ENCODE assay signal across 1 cellular context in the genomic region with DNA sequence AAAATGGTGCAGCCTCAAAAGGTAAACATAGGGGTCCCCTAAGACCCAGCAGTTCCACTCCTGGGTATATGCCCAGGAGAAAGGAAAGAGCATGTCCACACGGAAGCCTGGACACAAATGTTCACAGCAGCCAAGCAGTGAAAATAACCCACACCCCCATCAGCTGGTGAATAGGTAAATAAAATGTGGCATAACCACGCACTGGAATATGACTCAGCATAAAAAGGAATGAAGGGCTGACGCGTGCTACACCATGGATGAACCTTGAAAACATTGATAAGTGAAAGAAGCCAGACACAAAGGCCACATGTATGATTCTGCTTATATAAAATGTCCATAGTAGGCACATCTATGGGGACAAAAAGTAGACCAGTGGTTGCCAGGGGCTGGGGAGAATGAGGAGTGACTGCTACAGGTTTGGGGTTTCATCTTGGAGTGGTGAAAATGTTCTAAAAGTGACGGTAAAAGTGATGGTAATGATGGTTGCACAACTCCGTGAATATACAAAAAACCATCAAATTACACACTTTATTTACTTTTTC.
TF ChIP-seq lines count a peak whose summit lies in the region.

No MANE protein-coding gene starts in this region.

TF ChIP-seq in HepG2, 621 proteins besides CTCF, POLR2A, EP300 and RAD21 (continued from another document):
- no peak for TF ChIP-seq ZNF414 (CRISPR knock-in tag; IDR thresholded peaks at IDR 0.05)
- TF ChIP-seq, protein P1, sequence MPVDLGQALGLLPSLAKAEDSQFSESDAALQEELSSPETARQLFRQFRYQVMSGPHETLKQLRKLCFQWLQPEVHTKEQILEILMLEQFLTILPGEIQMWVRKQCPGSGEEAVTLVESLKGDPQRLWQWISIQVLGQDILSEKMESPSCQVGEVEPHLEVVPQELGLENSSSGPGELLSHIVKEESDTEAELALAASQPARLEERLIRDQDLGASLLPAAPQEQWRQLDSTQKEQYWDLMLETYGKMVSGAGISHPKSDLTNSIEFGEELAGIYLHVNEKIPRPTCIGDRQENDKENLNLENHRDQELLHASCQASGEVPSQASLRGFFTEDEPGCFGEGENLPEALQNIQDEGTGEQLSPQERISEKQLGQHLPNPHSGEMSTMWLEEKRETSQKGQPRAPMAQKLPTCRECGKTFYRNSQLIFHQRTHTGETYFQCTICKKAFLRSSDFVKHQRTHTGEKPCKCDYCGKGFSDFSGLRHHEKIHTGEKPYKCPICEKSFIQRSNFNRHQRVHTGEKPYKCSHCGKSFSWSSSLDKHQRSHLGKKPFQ (CRISPR knock-in tag; IDR thresholded peaks at IDR 0.05; ENCODE audit: insufficient replicate concordance), result no peak
- TF ChIP-seq, protein P2, sequence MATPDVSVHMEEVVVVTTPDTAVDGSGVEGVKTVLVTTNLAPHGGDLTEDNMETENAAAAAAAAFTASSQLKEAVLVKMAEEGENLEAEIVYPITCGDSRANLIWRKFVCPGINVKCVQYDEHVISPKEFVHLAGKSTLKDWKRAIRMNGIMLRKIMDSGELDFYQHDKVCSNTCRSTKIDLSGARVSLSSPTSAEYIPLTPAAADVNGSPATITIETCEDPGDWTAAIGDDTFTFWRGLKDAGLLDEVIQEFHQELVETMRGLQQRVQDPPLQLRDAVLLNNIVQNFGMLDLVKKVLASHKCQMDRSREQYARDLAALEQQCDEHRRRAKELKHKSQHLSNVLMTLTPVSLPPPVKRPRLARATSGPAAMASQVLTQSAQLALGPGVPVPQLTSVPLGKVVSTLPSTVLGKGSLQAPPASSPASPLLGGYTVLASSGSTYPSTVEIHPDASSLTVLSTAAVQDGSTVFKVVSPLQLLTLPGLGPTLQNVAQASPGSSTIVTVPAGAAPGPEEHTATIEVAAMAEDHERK (CRISPR knock-in tag; IDR thresholded peaks at IDR 0.05; ENCODE audit: low read depth), result no peak
- TF ChIP-seq, protein P3, sequence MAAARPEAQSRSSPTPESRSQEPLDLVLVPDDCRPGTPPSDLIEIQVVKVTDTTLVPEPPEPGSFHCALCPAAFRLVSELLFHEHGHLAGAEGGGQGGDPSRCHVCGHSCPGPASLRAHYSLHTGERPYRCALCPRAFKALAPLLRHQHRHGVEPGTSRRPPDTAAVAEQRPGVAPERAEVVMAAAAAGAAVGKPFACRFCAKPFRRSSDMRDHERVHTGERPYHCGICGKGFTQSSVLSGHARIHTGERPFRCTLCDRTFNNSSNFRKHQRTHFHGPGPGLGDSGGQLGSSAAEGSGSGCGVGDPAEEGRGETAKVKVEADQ (CRISPR knock-in tag; IDR thresholded peaks at IDR 0.05; ENCODE audit: borderline replicate concordance), result no peak
- TF ChIP-seq SMAD9 (CRISPR knock-in tag; IDR thresholded peaks at IDR 0.05), result no peak
- TF ChIP-seq GMEB1 (CRISPR knock-in tag; IDR thresholded peaks at IDR 0.05; ENCODE audit: borderline replicate concordance), result no peak
- no peak for TF ChIP-seq NFATC3 (CRISPR knock-in tag; IDR thresholded peaks at IDR 0.05)
- no peak for TF ChIP-seq TP53 (CRISPR knock-in tag; conservative IDR thresholded peaks at IDR 0.05)
- TF ChIP-seq, protein P4, sequence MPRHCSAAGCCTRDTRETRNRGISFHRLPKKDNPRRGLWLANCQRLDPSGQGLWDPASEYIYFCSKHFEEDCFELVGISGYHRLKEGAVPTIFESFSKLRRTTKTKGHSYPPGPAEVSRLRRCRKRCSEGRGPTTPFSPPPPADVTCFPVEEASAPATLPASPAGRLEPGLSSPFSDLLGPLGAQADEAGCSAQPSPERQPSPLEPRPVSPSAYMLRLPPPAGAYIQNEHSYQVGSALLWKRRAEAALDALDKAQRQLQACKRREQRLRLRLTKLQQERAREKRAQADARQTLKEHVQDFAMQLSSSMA (CRISPR knock-in tag; IDR thresholded peaks at IDR 0.05), result no peak
- TF ChIP-seq, protein P5, sequence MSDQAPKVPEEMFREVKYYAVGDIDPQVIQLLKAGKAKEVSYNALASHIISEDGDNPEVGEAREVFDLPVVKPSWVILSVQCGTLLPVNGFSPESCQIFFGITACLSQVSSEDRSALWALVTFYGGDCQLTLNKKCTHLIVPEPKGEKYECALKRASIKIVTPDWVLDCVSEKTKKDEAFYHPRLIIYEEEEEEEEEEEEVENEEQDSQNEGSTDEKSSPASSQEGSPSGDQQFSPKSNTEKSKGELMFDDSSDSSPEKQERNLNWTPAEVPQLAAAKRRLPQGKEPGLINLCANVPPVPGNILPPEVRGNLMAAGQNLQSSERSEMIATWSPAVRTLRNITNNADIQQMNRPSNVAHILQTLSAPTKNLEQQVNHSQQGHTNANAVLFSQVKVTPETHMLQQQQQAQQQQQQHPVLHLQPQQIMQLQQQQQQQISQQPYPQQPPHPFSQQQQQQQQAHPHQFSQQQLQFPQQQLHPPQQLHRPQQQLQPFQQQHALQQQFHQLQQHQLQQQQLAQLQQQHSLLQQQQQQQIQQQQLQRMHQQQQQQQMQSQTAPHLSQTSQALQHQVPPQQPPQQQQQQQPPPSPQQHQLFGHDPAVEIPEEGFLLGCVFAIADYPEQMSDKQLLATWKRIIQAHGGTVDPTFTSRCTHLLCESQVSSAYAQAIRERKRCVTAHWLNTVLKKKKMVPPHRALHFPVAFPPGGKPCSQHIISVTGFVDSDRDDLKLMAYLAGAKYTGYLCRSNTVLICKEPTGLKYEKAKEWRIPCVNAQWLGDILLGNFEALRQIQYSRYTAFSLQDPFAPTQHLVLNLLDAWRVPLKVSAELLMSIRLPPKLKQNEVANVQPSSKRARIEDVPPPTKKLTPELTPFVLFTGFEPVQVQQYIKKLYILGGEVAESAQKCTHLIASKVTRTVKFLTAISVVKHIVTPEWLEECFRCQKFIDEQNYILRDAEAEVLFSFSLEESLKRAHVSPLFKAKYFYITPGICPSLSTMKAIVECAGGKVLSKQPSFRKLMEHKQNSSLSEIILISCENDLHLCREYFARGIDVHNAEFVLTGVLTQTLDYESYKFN (CRISPR knock-in tag; conservative IDR thresholded peaks at IDR 0.05), result no peak
- TF ChIP-seq, protein P6, sequence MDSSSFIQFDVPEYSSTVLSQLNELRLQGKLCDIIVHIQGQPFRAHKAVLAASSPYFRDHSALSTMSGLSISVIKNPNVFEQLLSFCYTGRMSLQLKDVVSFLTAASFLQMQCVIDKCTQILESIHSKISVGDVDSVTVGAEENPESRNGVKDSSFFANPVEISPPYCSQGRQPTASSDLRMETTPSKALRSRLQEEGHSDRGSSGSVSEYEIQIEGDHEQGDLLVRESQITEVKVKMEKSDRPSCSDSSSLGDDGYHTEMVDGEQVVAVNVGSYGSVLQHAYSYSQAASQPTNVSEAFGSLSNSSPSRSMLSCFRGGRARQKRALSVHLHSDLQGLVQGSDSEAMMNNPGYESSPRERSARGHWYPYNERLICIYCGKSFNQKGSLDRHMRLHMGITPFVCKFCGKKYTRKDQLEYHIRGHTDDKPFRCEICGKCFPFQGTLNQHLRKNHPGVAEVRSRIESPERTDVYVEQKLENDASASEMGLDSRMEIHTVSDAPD (CRISPR knock-in tag; IDR thresholded peaks at IDR 0.05), result no peak
- no peak for TF ChIP-seq KAT8 (CRISPR knock-in tag; IDR thresholded peaks at IDR 0.05)
- no peak for TF ChIP-seq RCOR2 (CRISPR knock-in tag; IDR thresholded peaks at IDR 0.05)
- no peak for TF ChIP-seq NFIC (IDR thresholded peaks at IDR 0.05; ENCODE audit: low read length)
- TF ChIP-seq, protein P7, sequence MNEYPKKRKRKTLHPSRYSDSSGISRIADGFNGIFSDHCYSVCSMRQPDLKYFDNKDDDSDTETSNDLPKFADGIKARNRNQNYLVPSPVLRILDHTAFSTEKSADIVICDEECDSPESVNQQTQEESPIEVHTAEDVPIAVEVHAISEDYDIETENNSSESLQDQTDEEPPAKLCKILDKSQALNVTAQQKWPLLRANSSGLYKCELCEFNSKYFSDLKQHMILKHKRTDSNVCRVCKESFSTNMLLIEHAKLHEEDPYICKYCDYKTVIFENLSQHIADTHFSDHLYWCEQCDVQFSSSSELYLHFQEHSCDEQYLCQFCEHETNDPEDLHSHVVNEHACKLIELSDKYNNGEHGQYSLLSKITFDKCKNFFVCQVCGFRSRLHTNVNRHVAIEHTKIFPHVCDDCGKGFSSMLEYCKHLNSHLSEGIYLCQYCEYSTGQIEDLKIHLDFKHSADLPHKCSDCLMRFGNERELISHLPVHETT (CRISPR knock-in tag; conservative IDR thresholded peaks at IDR 0.05), result no peak
- no peak for TF ChIP-seq ZNF616 (CRISPR knock-in tag; IDR thresholded peaks at IDR 0.05; ENCODE audit: low read depth)
- no peak for TF ChIP-seq ZNF296 (CRISPR knock-in tag; conservative IDR thresholded peaks at IDR 0.05)
- no peak for TF ChIP-seq KDM3A (CRISPR knock-in tag; IDR thresholded peaks at IDR 0.05; ENCODE audit: low read depth)
- TF ChIP-seq SIX4 (CRISPR knock-in tag; IDR thresholded peaks at IDR 0.05), result no peak
- no peak for TF ChIP-seq SMAD1 (CRISPR knock-in tag; IDR thresholded peaks at IDR 0.05; ENCODE audit: borderline replicate concordance, low read depth)
- no peak for TF ChIP-seq FOXM1 (CRISPR knock-in tag; IDR thresholded peaks at IDR 0.05)
- no peak for TF ChIP-seq ZNF552 (CRISPR knock-in tag; IDR thresholded peaks at IDR 0.05; ENCODE audit: borderline replicate concordance)
- no peak for TF ChIP-seq AKNA (CRISPR knock-in tag; IDR thresholded peaks at IDR 0.05; ENCODE audit: borderline replicate concordance)
- no peak for TF ChIP-seq FOSL1 (CRISPR knock-in tag; IDR thresholded peaks at IDR 0.05; ENCODE audit: borderline replicate concordance)
- no peak for TF ChIP-seq ETV5 (CRISPR knock-in tag; IDR thresholded peaks at IDR 0.05; ENCODE audit: borderline replicate concordance)
- no peak for TF ChIP-seq ZBTB1 (CRISPR knock-in tag; IDR thresholded peaks at IDR 0.05; ENCODE audit: borderline replicate concordance)
- TF ChIP-seq PCBP2 (optimal IDR thresholded peaks at IDR 0.05; ENCODE audit: low read depth, low read length, poor library complexity, severe bottlenecking), result no peak
- TF ChIP-seq YY1 (IDR thresholded peaks at IDR 0.05; ENCODE audit: insufficient read depth, insufficient replicate concordance, low read depth, low read length), result no peak
